1 cellular context compared by ENCODE assay signal in the genomic region with DNA sequence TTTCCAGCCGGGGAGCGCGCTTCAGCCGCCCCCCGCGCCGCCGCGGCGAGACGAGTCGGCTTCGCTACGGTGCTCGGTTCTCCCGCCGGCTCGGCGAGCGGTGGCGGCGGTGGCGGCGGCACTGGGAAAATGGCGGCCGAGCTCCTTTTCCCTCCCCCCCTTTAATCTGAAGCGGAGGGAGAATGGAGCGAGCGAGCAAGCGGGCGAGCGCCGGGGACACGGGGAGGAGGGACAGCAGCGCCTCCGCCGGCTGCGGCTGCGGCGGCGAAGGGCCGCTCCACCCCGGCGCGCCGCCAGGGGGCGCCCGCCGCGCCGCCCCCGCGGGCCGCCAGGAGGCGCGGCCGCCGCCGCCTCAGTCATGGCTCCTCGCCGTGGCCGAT.
TF ChIP-seq lines count a peak whose summit lies in the region.

A gene with protein sequence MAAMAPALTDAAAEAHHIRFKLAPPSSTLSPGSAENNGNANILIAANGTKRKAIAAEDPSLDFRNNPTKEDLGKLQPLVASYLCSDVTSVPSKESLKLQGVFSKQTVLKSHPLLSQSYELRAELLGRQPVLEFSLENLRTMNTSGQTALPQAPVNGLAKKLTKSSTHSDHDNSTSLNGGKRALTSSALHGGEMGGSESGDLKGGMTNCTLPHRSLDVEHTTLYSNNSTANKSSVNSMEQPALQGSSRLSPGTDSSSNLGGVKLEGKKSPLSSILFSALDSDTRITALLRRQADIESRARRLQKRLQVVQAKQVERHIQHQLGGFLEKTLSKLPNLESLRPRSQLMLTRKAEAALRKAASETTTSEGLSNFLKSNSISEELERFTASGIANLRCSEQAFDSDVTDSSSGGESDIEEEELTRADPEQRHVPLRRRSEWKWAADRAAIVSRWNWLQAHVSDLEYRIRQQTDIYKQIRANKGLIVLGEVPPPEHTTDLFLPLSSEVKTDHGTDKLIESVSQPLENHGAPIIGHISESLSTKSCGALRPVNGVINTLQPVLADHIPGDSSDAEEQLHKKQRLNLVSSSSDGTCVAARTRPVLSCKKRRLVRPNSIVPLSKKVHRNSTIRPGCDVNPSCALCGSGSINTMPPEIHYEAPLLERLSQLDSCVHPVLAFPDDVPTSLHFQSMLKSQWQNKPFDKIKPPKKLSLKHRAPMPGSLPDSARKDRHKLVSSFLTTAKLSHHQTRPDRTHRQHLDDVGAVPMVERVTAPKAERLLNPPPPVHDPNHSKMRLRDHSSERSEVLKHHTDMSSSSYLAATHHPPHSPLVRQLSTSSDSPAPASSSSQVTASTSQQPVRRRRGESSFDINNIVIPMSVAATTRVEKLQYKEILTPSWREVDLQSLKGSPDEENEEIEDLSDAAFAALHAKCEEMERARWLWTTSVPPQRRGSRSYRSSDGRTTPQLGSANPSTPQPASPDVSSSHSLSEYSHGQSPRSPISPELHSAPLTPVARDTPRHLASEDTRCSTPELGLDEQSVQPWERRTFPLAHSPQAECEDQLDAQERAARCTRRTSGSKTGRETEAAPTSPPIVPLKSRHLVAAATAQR (N-terminal part only) (minus strand): TSS at position 184 of the 380 bp plus-strand sequence. CDS start 21,286 bp downstream, outside the sequence.

TF ChIP-seq in K562, 482 proteins besides CTCF, POLR2A, EP300 and RAD21 (continued from another document and continues in another):
- TF ChIP-seq, protein P1, sequence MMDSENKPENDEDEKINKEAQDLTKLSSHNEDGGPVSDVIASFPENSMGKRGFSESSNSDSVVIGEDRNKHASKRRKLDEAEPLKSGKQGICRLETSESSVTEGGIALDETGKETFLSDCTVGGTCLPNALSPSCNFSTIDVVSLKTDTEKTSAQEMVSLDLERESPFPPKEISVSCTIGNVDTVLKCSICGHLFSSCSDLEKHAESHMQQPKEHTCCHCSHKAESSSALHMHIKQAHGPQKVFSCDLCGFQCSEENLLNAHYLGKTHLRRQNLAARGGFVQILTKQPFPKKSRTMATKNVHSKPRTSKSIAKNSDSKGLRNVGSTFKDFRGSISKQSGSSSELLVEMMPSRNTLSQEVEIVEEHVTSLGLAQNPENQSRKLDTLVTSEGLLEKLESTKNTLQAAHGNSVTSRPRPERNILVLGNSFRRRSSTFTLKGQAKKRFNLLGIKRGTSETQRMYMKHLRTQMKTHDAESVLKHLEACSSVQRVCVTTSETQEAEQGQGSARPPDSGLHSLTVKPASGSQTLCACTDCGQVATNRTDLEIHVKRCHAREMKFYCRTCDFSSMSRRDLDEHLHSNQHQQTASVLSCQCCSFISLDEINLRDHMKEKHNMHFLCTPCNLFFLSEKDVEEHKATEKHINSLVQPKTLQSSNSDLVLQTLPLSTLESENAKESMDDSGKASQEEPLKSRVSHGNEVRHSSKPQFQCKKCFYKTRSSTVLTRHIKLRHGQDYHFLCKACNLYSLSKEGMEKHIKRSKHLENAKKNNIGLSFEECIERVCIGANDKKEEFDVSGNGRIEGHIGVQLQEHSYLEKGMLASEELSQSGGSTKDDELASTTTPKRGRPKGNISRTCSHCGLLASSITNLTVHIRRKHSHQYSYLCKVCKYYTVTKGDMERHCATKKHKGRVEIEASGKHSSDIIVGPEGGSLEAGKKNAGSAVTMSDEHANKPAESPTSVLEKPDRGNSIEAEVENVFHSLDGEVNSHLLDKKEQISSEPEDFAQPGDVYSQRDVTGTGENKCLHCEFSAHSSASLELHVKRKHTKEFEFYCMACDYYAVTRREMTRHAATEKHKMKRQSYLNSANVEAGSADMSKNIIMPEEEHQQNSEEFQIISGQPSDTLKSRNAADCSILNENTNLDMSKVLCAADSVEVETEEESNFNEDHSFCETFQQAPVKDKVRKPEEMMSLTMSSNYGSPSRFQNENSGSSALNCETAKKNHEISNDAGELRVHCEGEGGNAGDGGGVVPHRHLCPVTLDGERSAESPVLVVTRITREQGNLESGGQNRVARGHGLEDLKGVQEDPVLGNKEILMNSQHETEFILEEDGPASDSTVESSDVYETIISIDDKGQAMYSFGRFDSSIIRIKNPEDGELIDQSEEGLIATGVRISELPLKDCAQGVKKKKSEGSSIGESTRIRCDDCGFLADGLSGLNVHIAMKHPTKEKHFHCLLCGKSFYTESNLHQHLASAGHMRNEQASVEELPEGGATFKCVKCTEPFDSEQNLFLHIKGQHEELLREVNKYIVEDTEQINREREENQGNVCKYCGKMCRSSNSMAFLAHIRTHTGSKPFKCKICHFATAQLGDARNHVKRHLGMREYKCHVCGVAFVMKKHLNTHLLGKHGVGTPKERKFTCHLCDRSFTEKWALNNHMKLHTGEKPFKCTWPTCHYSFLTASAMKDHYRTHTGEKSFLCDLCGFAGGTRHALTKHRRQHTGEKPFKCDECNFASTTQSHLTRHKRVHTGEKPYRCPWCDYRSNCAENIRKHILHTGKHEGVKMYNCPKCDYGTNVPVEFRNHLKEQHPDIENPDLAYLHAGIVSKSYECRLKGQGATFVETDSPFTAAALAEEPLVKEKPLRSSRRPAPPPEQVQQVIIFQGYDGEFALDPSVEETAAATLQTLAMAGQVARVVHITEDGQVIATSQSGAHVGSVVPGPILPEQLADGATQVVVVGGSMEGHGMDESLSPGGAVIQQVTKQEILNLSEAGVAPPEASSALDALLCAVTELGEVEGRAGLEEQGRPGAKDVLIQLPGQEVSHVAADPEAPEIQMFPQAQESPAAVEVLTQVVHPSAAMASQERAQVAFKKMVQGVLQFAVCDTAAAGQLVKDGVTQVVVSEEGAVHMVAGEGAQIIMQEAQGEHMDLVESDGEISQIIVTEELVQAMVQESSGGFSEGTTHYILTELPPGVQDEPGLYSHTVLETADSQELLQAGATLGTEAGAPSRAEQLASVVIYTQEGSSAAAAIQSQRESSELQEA (IDR thresholded peaks at IDR 0.05; ENCODE audit: low read depth), result no peak
- TF ChIP-seq, protein P2, sequence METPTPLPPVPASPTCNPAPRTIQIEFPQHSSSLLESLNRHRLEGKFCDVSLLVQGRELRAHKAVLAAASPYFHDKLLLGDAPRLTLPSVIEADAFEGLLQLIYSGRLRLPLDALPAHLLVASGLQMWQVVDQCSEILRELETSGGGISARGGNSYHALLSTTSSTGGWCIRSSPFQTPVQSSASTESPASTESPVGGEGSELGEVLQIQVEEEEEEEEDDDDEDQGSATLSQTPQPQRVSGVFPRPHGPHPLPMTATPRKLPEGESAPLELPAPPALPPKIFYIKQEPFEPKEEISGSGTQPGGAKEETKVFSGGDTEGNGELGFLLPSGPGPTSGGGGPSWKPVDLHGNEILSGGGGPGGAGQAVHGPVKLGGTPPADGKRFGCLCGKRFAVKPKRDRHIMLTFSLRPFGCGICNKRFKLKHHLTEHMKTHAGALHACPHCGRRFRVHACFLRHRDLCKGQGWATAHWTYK (CRISPR knock-in tag; IDR thresholded peaks at IDR 0.05), result no peak
- no peak for TF ChIP-seq PURB (CRISPR knock-in tag; IDR thresholded peaks at IDR 0.05; ENCODE audit: low read depth)
- TF ChIP-seq CBFA2T3 (IDR thresholded peaks at IDR 0.05), result no peak
- TF ChIP-seq, protein P3, sequence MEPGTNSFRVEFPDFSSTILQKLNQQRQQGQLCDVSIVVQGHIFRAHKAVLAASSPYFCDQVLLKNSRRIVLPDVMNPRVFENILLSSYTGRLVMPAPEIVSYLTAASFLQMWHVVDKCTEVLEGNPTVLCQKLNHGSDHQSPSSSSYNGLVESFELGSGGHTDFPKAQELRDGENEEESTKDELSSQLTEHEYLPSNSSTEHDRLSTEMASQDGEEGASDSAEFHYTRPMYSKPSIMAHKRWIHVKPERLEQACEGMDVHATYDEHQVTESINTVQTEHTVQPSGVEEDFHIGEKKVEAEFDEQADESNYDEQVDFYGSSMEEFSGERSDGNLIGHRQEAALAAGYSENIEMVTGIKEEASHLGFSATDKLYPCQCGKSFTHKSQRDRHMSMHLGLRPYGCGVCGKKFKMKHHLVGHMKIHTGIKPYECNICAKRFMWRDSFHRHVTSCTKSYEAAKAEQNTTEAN (CRISPR knock-in tag; IDR thresholded peaks at IDR 0.05), result peak; percentile 26; the same call in 1 of the 2 replicates
- no peak for TF ChIP-seq ETS2 (tag; IDR thresholded peaks at IDR 0.05; ENCODE audit: borderline replicate concordance, poor library complexity, severe bottlenecking)
- no peak for TF ChIP-seq ZBTB8A (IDR thresholded peaks at IDR 0.05; ENCODE audit: partially characterized antibody)
- TF ChIP-seq ELF1 (tag; IDR thresholded peaks at IDR 0.05), result no peak
- TF ChIP-seq MEF2A (IDR thresholded peaks at IDR 0.05; ENCODE audit: control insufficient read depth, low read depth, low read length), result no peak
- no peak for TF ChIP-seq HDAC2 (IDR thresholded peaks at IDR 0.05)
- no peak for TF ChIP-seq ZNF76 (CRISPR knock-in tag; IDR thresholded peaks at IDR 0.05; ENCODE audit: borderline replicate concordance)
- no peak for TF ChIP-seq SUPT5H (IDR thresholded peaks at IDR 0.05)
- no peak for TF ChIP-seq GATA2 (CRISPR knock-in tag; IDR thresholded peaks at IDR 0.05)
- no peak for TF ChIP-seq BACH1 (tag; IDR thresholded peaks at IDR 0.05)
- no peak for TF ChIP-seq U2AF2 (optimal IDR thresholded peaks at IDR 0.05; ENCODE audit: low read depth, low read length)
- TF ChIP-seq NCOA4 (IDR thresholded peaks at IDR 0.05; ENCODE audit: partially characterized antibody), result no peak
- no peak for TF ChIP-seq OTX1 (CRISPR knock-in tag; IDR thresholded peaks at IDR 0.05)
- TF ChIP-seq HDAC6 (IDR thresholded peaks at IDR 0.05; ENCODE audit: low read depth, low read length), result no peak
- no peak for TF ChIP-seq ZNF354B (CRISPR knock-in tag; IDR thresholded peaks at IDR 0.05)
- TF ChIP-seq CBX8 (IDR thresholded peaks at IDR 0.05; ENCODE audit: borderline replicate concordance, extremely low read depth, low read depth, low read length, poor library complexity, severe bottlenecking), result no peak
- no peak for TF ChIP-seq TAF9B (IDR thresholded peaks at IDR 0.05; ENCODE audit: partially characterized antibody)
- TF ChIP-seq, protein P4, sequence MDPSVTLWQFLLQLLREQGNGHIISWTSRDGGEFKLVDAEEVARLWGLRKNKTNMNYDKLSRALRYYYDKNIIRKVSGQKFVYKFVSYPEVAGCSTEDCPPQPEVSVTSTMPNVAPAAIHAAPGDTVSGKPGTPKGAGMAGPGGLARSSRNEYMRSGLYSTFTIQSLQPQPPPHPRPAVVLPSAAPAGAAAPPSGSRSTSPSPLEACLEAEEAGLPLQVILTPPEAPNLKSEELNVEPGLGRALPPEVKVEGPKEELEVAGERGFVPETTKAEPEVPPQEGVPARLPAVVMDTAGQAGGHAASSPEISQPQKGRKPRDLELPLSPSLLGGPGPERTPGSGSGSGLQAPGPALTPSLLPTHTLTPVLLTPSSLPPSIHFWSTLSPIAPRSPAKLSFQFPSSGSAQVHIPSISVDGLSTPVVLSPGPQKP (CRISPR knock-in tag; IDR thresholded peaks at IDR 0.05), result no peak
- no peak for TF ChIP-seq XRCC4 (IDR thresholded peaks at IDR 0.05; ENCODE audit: extremely low read depth, insufficient read depth, insufficient read length)
- TF ChIP-seq, protein P5, sequence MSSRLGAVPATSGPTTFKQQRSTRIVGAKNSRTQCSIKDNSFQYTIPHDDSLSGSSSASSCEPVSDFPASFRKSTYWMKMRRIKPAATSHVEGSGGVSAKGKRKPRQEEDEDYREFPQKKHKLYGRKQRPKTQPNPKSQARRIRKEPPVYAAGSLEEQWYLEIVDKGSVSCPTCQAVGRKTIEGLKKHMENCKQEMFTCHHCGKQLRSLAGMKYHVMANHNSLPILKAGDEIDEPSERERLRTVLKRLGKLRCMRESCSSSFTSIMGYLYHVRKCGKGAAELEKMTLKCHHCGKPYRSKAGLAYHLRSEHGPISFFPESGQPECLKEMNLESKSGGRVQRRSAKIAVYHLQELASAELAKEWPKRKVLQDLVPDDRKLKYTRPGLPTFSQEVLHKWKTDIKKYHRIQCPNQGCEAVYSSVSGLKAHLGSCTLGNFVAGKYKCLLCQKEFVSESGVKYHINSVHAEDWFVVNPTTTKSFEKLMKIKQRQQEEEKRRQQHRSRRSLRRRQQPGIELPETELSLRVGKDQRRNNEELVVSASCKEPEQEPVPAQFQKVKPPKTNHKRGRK (tag; IDR thresholded peaks at IDR 0.05), result no peak
- TF ChIP-seq, protein P6, sequence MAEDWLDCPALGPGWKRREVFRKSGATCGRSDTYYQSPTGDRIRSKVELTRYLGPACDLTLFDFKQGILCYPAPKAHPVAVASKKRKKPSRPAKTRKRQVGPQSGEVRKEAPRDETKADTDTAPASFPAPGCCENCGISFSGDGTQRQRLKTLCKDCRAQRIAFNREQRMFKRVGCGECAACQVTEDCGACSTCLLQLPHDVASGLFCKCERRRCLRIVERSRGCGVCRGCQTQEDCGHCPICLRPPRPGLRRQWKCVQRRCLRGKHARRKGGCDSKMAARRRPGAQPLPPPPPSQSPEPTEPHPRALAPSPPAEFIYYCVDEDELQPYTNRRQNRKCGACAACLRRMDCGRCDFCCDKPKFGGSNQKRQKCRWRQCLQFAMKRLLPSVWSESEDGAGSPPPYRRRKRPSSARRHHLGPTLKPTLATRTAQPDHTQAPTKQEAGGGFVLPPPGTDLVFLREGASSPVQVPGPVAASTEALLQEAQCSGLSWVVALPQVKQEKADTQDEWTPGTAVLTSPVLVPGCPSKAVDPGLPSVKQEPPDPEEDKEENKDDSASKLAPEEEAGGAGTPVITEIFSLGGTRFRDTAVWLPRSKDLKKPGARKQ (CRISPR knock-in tag; IDR thresholded peaks at IDR 0.05), result no peak
- TF ChIP-seq, protein P7, sequence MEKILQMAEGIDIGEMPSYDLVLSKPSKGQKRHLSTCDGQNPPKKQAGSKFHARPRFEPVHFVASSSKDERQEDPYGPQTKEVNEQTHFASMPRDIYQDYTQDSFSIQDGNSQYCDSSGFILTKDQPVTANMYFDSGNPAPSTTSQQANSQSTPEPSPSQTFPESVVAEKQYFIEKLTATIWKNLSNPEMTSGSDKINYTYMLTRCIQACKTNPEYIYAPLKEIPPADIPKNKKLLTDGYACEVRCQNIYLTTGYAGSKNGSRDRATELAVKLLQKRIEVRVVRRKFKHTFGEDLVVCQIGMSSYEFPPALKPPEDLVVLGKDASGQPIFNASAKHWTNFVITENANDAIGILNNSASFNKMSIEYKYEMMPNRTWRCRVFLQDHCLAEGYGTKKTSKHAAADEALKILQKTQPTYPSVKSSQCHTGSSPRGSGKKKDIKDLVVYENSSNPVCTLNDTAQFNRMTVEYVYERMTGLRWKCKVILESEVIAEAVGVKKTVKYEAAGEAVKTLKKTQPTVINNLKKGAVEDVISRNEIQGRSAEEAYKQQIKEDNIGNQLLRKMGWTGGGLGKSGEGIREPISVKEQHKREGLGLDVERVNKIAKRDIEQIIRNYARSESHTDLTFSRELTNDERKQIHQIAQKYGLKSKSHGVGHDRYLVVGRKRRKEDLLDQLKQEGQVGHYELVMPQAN (IDR thresholded peaks at IDR 0.05; ENCODE audit: borderline replicate concordance), result no peak
- no peak for TF ChIP-seq SRSF1 (IDR thresholded peaks at IDR 0.05; ENCODE audit: low read depth, low read length)
- TF ChIP-seq, protein P8, sequence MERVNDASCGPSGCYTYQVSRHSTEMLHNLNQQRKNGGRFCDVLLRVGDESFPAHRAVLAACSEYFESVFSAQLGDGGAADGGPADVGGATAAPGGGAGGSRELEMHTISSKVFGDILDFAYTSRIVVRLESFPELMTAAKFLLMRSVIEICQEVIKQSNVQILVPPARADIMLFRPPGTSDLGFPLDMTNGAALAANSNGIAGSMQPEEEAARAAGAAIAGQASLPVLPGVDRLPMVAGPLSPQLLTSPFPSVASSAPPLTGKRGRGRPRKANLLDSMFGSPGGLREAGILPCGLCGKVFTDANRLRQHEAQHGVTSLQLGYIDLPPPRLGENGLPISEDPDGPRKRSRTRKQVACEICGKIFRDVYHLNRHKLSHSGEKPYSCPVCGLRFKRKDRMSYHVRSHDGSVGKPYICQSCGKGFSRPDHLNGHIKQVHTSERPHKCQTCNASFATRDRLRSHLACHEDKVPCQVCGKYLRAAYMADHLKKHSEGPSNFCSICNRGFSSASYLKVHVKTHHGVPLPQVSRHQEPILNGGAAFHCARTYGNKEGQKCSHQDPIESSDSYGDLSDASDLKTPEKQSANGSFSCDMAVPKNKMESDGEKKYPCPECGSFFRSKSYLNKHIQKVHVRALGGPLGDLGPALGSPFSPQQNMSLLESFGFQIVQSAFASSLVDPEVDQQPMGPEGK (CRISPR knock-in tag; IDR thresholded peaks at IDR 0.05; ENCODE audit: borderline replicate concordance), result no peak
- no peak for TF ChIP-seq PRMT5 (CRISPR knock-in tag; IDR thresholded peaks at IDR 0.05)
